ENCODE assay signal across 1 cellular context in genomic region chr4:76698141-76698540, GRCh38.
TF ChIP-seq lines count a peak whose summit lies in the region.

No MANE protein-coding gene starts in this region.

TF ChIP-seq in GM23338, 12 proteins besides CTCF, POLR2A, EP300 and RAD21 (continued from another document):
- TF ChIP-seq ZNF462 (CRISPR knock-in tag; IDR thresholded peaks at IDR 0.05) (no peak), POLR2AphosphoS5 (IDR thresholded peaks at IDR 0.05; ENCODE audit: low read depth) (no peak), ETS1 (IDR thresholded peaks at IDR 0.05) (no peak), EZH2phosphoT487 (IDR thresholded peaks at IDR 0.05; ENCODE audit: unreplicated experiment) (no peak), NANOG (IDR thresholded peaks at IDR 0.05; ENCODE audit: borderline replicate concordance) (no peak), ZNF331 (CRISPR knock-in tag; IDR thresholded peaks at IDR 0.05; ENCODE audit: low read depth) (no peak), REST (IDR thresholded peaks at IDR 0.05; ENCODE audit: unreplicated experiment) (no peak), STAT1 (IDR thresholded peaks at IDR 0.05; ENCODE audit: unreplicated experiment) (no peak), EZH2 (IDR thresholded peaks at IDR 0.05; ENCODE audit: low read depth, unreplicated experiment) (no peak), ZNF114 (CRISPR knock-in tag; IDR thresholded peaks at IDR 0.05) (no peak)
